10 cellular contexts compared by ENCODE assay signal in genomic region chr20:62496525-62497218, GRCh38. TPM values are rescaled to one million over a fixed set of nuclear protein-coding genes. Genes with fewer than 3 reads are reported as not detected.
A peak's percentile ranks its signal among the peaks of the same experiment; 100 is the strongest.
DNase-seq lines count a peak whose midpoint lies in the region; ATAC-seq, FAIRE-seq and TF ChIP-seq lines count a peak whose summit lies in the region.
"Had no signal": no experiment of that assay in that cellular context is flagged by ENCODE, and none has a peak within 500 bp of the region (broad histone marks: within the 10 kb centered on the region; RNA-seq: fewer than 3 reads in every experiment).

No MANE protein-coding gene starts in this region.

- H3K27ac ChIP-seq in IMR-90 (ENCODE audit: insufficient read depth, low read length), result no peak overlapping the region
- H3K27ac ChIP-seq in HepG2 (ENCODE audit: extremely low read length, insufficient read depth, low read length), result no peak overlapping the region

- H3K18ac ChIP-seq in IMR-90 (ENCODE audit: low read depth, low read length), result no peak overlapping the region

- peaks cover 16% of the 10 kb centered on the region for H3K36me3 Mint-ChIP-seq in Calu3 (ENCODE audit: insufficient read depth, unreplicated experiment)
- no peaks in the 10 kb centered on the region for H3K36me3 Mint-ChIP-seq in activated naive CD8-positive, alpha-beta T cell treated with anti-CD3 and anti-CD28 coated beads for 36 hours
- H3K36me3 Mint-ChIP-seq: IgD-negative memory B cell had no signal

- DNase-seq in Calu3 (peak; percentile 66), IMR-90 (no peak), HepG2 (ENCODE audit: low spot score) (no peak), islet precursor cell (no peak)
- peak; percentile 31 for DNase-seq in activated naive CD8-positive, alpha-beta T cell treated with anti-CD3 and anti-CD28 coated beads for 36 hours

- no peaks in the 10 kb centered on the region for H3K36me3 ChIP-seq in IMR-90 (ENCODE audit: control insufficient read depth, insufficient read depth, low read length)
- H3K36me3 ChIP-seq in HepG2 (replicated peaks in 1 of 2; ENCODE audit: control insufficient read depth in 1 of 2, insufficient read depth in 2 of 2, low read length in 2 of 2), result no peaks in the 10 kb centered on the region

- H3K27me3 ChIP-seq in IMR-90 (ENCODE audit: control insufficient read depth, insufficient read depth, low read length) (peaks cover 28% of the 10 kb centered on the region), HepG2 (ENCODE audit: control insufficient read depth in 1 of 2, insufficient read depth in 2 of 2, low read length in 2 of 2) (peaks cover 24 to 68% of the 10 kb centered on the region in 2 experiments)

- H2AK9ac ChIP-seq in IMR-90 (replicated peaks; ENCODE audit: low read depth, low read length, poor library complexity), result no peak overlapping the region

- H2BK20ac ChIP-seq in IMR-90 (ENCODE audit: low read depth, low read length), result no peak overlapping the region

- no peaks in the 10 kb centered on the region for H3K79me1 ChIP-seq in IMR-90 (ENCODE audit: low read depth in 1 of 2, low read length in 2 of 2)

- H3K9me1 ChIP-seq in IMR-90 (ENCODE audit: insufficient read depth, low read length), result 0 out of 2 replicates have a peak, but pooled peaks cover 8% of the 10 kb centered on the region

- BruUV-seq in Calu3 (replicated peaks; lab: Mats Ljungman, UMichigan) (no TSS peak), IMR-90 (replicated peaks; lab: Mats Ljungman, UMichigan) (no TSS peak), HepG2 (replicated peaks; lab: Mats Ljungman, UMichigan) (no TSS peak)

- no peak overlapping the region for H2BK5ac ChIP-seq in IMR-90 (ENCODE audit: low read depth, low read length, poor library complexity, severe bottlenecking)

- H3K56ac ChIP-seq in IMR-90 (ENCODE audit: extremely low read depth, insufficient read depth, low read length), result no peak overlapping the region

- no peaks in the 10 kb centered on the region for H3K9me3 ChIP-seq in IMR-90 (ENCODE audit: control insufficient read depth, insufficient read depth, low read length)
- no peaks in the 10 kb centered on the region for H3K9me3 ChIP-seq in HepG2 (ENCODE audit: low read length)

- H3K4me2 ChIP-seq in IMR-90 (ENCODE audit: low read depth, low read length) (no peak overlapping the region), HepG2 (ENCODE audit: low read depth, low read length) (no peak overlapping the region)

- TF ChIP-seq EP300 in HepG2 (IDR thresholded peaks at IDR 0.05; ENCODE audit: low read depth in 2 of 2, low read length in 2 of 2) (no peak), HepG2 (CRISPR knock-in tag; IDR thresholded peaks at IDR 0.05; ENCODE audit: borderline replicate concordance) (no peak)

- H3K4me1 ChIP-seq in IMR-90 (ENCODE audit: control insufficient read depth, insufficient read depth, low read length) (no peaks in the 10 kb centered on the region), HepG2 (ENCODE audit: insufficient read depth, low read length) (no peaks in the 10 kb centered on the region)

- 12% methylated on average over 12 of the region's 37 CpGs; no CpG with 5 or more reads in 1 of the 2 experiments for WGBS in IMR-90 (ENCODE audit: extremely low coverage in 2 of 2, insufficient read length in 1 of 2), 2 experiments
- WGBS in HepG2 (ENCODE audit: low lambda C conversion rate), result 12% methylated on average over 28 of the region's 37 CpGs

- no peak overlapping the region for H3K4ac ChIP-seq in IMR-90 (ENCODE audit: low read depth, low read length)

- in situ Hi-C loops in IMR-90 (cut with MboI; ENCODE audit: low sequenced_read_pairs), result no loop called here
- in situ Hi-C loops in HepG2 (cut with HindIII; ENCODE audit: extremely low pct_ligation_motif_present, low pct_unique_long_range_greater_than_20kb), result no loop called here

- FAIRE-seq in HepG2 (lab: Jason Lieb, UNC), result no peak

- TF ChIP-seq CTCF in Calu3 (IDR thresholded peaks at IDR 0.05; ENCODE audit: unreplicated experiment) (peak; percentile 99), IMR-90 (conservative IDR thresholded peaks at IDR 0.05; ENCODE audit: low read depth, low read length) (peak; percentile 39), HepG2 (CRISPR knock-in tag; IDR thresholded peaks at IDR 0.05) (peak; percentile 87)

- no peak overlapping the region for H3K4me3 ChIP-seq in IMR-90 (ENCODE audit: insufficient read depth, low read depth, low read length)
- no peak overlapping the region for H3K4me3 ChIP-seq in HepG2 (replicated peaks in 1 of 3; ENCODE audit: insufficient read depth in 1 of 3, low read depth in 2 of 3, low read length in 3 of 3)

- H4K91ac ChIP-seq in IMR-90 (ENCODE audit: insufficient read depth, low read depth, low read length), result no peak overlapping the region

- H2AFZ ChIP-seq in IMR-90 (replicated peaks; ENCODE audit: low read length, poor library complexity) (no peak overlapping the region), HepG2 (ENCODE audit: low read length) (no peak overlapping the region)

- TF ChIP-seq POLR2A in IMR-90 (IDR thresholded peaks at IDR 0.05; ENCODE audit: low read depth, low read length) (no peak), HepG2 (IDR thresholded peaks at IDR 0.05; ENCODE audit: insufficient read depth in 1 of 2, low read depth in 2 of 2, low read length in 2 of 2) (no peak)

- dilution Hi-C loops in IMR-90 (cut with HindIII; ENCODE audit: low sequenced_read_pairs, unreplicated experiment), result no loop called here

- ATAC-seq in IMR-90 (ENCODE audit: low read depth) (peak; percentile 35), HepG2 (peak; percentile 70), GM21390 (IDR thresholded peaks at IDR 0.05; ENCODE audit: unreplicated experiment) (no peak), HG02938 (IDR thresholded peaks at IDR 0.05; ENCODE audit: unreplicated experiment) (no peak), GM19455 (IDR thresholded peaks at IDR 0.05; ENCODE audit: unreplicated experiment) (no peak)

- H3K4me3 Mint-ChIP-seq in Calu3 (ENCODE audit: low read depth, unreplicated experiment), result no peak overlapping the region
- no peak overlapping the region for H3K4me3 Mint-ChIP-seq in activated naive CD8-positive, alpha-beta T cell treated with anti-CD3 and anti-CD28 coated beads for 36 hours
- H3K4me3 Mint-ChIP-seq: IgD-negative memory B cell had no signal

- no peak overlapping the region for H2AK5ac ChIP-seq in IMR-90 (ENCODE audit: low read depth, low read length)

- no peak overlapping the region for H4K5ac ChIP-seq in IMR-90 (ENCODE audit: low read depth, low read length)

- H3K4me1 Mint-ChIP-seq in Calu3 (ENCODE audit: low read depth, unreplicated experiment), result peaks cover 17% of the 10 kb centered on the region
- H3K4me1 Mint-ChIP-seq in activated naive CD8-positive, alpha-beta T cell treated with anti-CD3 and anti-CD28 coated beads for 36 hours, result peaks cover 16% of the 10 kb centered on the region

- peaks cover 4% of the 10 kb centered on the region for H3K9me3 Mint-ChIP-seq in Calu3 (ENCODE audit: low read depth, unreplicated experiment)
- no peaks in the 10 kb centered on the region for H3K9me3 Mint-ChIP-seq in activated naive CD8-positive, alpha-beta T cell treated with anti-CD3 and anti-CD28 coated beads for 36 hours
- H3K9me3 Mint-ChIP-seq: IgD-negative memory B cell had no signal

- H3K9ac ChIP-seq in IMR-90 (ENCODE audit: low read depth, low read length) (no peak overlapping the region), HepG2 (ENCODE audit: insufficient read depth, low read depth, low read length) (no peak overlapping the region)

- peaks cover 43% of the 10 kb centered on the region for H3K27me3 Mint-ChIP-seq in Calu3 (ENCODE audit: unreplicated experiment)
- peaks cover 12% of the 10 kb centered on the region for H3K27me3 Mint-ChIP-seq in activated naive CD8-positive, alpha-beta T cell treated with anti-CD3 and anti-CD28 coated beads for 36 hours

- H4K20me1 ChIP-seq in IMR-90 (ENCODE audit: insufficient read depth, low read length) (peaks cover 4% of the 10 kb centered on the region; the same call in 1 of the 2 replicates), HepG2 (ENCODE audit: insufficient read depth, low read length) (no peaks in the 10 kb centered on the region; the same call in 1 of the 2 replicates)

- CTCF ChIA-PET in Calu3 (lab: Charles Lee), result no interaction called here
- CTCF ChIA-PET in IMR-90 (lab: Yijun Ruan, JAX), result no interaction called here
- CTCF ChIA-PET in HepG2 (lab: Yijun Ruan, JAX; ENCODE audit: low intra/inter-chr PET ratio, low total read pairs), result interaction anchor here (1.3 kb wide), 1 partner anchor 196 kb away, joined by 4 read pairs; no protein-coding TSS in a partner anchor

- TF ChIP-seq RAD21 in IMR-90 (IDR thresholded peaks at IDR 0.05; ENCODE audit: low read length) (no peak), HepG2 (CRISPR knock-in tag; IDR thresholded peaks at IDR 0.05) (peak; percentile 45; the same call in 1 of the 2 replicates)

- POLR2A ChIA-PET in IMR-90 (lab: Charles Lee; ENCODE audit: unreplicated experiment), result no interaction called here
- POLR2A ChIA-PET in HepG2 (lab: Yijun Ruan, JAX), result no interaction called here

- H2BK15ac ChIP-seq in IMR-90 (ENCODE audit: low read depth, low read length), result no peak overlapping the region

- H3K79me2 ChIP-seq in HepG2 (ENCODE audit: insufficient read depth, low read length), result no peaks in the 10 kb centered on the region

- H2BK120ac ChIP-seq in IMR-90 (ENCODE audit: low read depth, low read length), result no peak overlapping the region

- no peak overlapping the region for H4K8ac ChIP-seq in IMR-90 (ENCODE audit: low read depth in 2 of 2, low read length in 2 of 2)

- no peak overlapping the region for H3K27ac Mint-ChIP-seq in Calu3 (ENCODE audit: unreplicated experiment)
- H3K27ac Mint-ChIP-seq in activated naive CD8-positive, alpha-beta T cell treated with anti-CD3 and anti-CD28 coated beads for 36 hours, result no peak overlapping the region

- H3K23ac ChIP-seq in IMR-90 (ENCODE audit: low read depth, low read length), result no peak overlapping the region

- intact Hi-C loops in Calu3 (cut with micrococcal nuclease; ENCODE audit: unreplicated experiment) (loop anchor here (2.0 kb wide), 1 partner anchor 70 kb away; the partner anchor contains the start of gene RBBP8NL), IMR-90 (cut with micrococcal nuclease) (loop anchor here (1.0 to 10.0 kb wide), 2 partner anchors 86 to 192 kb away; partner anchors contain the start of gene ADRM1), HepG2 (cut with micrococcal nuclease; ENCODE audit: unreplicated experiment) (no loop called here)

- no peak overlapping the region for H3K14ac ChIP-seq in IMR-90 (replicated peaks; ENCODE audit: low read depth, low read length)

RNA-seq across cellular contexts. Expression of gene GATA5, which starts 20.9 kb away (rescaled TPM):
- total RNA-seq in Calu3 (2022), result not detected in 2 replicates
- not detected in 2 replicates for total RNA-seq in IMR-90 (2012; rRNA removed)
- not detected in 2 replicates for polyA plus RNA-seq in IMR-90 (2012; rRNA removed)
- polyA plus RNA-seq in IMR-90 (2012; cell fraction: cytosol; rRNA removed), result not detected in 2 replicates
- polyA plus RNA-seq in IMR-90 (2012; cell fraction: nucleus; rRNA removed; ENCODE audit: low replicate concordance), result not detected in 2 replicates
- total RNA-seq in activated naive CD8-positive, alpha-beta T cell treated with anti-CD3 and anti-CD28 coated beads for 36 hours, result not detected
- total RNA-seq in HepG2 (2016; rRNA removed; fragmentation: Illumina TruSeq; extraction: Trizol), result 0.20 and 0.39 TPM in 2 replicates
- total RNA-seq in HepG2 (2016; cell fraction: cytosol; rRNA removed; fragmentation: Illumina TruSeq; extraction: Trizol; ENCODE audit: low read depth), result 0.09 and 0.10 TPM in 2 replicates
- total RNA-seq in HepG2 (2016; cell fraction: insoluble cytoplasmic fraction; rRNA removed; fragmentation: Illumina TruSeq; extraction: Trizol), result 0.10 and 0.32 TPM in 2 replicates
- 0.31 and 0.65 TPM in 2 replicates for total RNA-seq in HepG2 (2016; cell fraction: membrane; rRNA removed; fragmentation: Illumina TruSeq; extraction: Trizol)
- 0.19 and 0.22 TPM in 2 replicates for total RNA-seq in HepG2 (2016; cell fraction: nucleus; rRNA removed; fragmentation: Illumina TruSeq; extraction: Trizol)
- 0.12 and 0.18 TPM in 2 replicates for polyA plus RNA-seq in HepG2 (2011; rRNA removed)
- polyA plus RNA-seq in HepG2 (2011; cell fraction: cytosol; rRNA removed), result 0.10 and 0.19 TPM in 2 replicates
- polyA plus RNA-seq in HepG2 (2011; cell fraction: nucleus; rRNA removed), result 0.09 and 0.27 TPM in 2 replicates
- 0.05 and 0.16 TPM in 2 replicates for polyA plus RNA-seq in HepG2 (2012)
- 0.26 and 0.33 TPM in 2 replicates for polyA plus RNA-seq in HepG2 (2016; cell fraction: cytosol; fragmentation: Illumina TruSeq; extraction: Trizol; ENCODE audit: low read depth)
- polyA plus RNA-seq in HepG2 (2016; cell fraction: insoluble cytoplasmic fraction; fragmentation: Illumina TruSeq; extraction: Trizol; ENCODE audit: low read depth), result 0.29 and 0.56 TPM in 2 replicates
- 0.41 and 0.42 TPM in 2 replicates for polyA plus RNA-seq in HepG2 (2016; cell fraction: membrane; fragmentation: Illumina TruSeq; extraction: Trizol; ENCODE audit: low read depth)
- polyA plus RNA-seq in HepG2 (2016; cell fraction: nucleus; fragmentation: Illumina TruSeq; extraction: Trizol; ENCODE audit: insufficient read depth, low read depth), result 0.41 and 0.80 TPM in 2 replicates
- 0.18 TPM in 1 of 2 replicates, not detected in the other for polyA minus RNA-seq in HepG2 (2011; rRNA and poly(A)+ RNA removed; ENCODE audit: low replicate concordance)
- not detected in 2 replicates for polyA minus RNA-seq in HepG2 (2011; cell fraction: cytosol; rRNA and poly(A)+ RNA removed)
- polyA minus RNA-seq in HepG2 (2011; cell fraction: nucleus; rRNA and poly(A)+ RNA removed), result not detected in 2 replicates
- total RNA-seq: dermis microvascular lymphatic vessel endothelial cell had no signal
- polyA plus RNA-seq: IgD-negative memory B cell had no signal

Comparison
In these comparisons a context has a peak if more than half of its experiments do, and no peak if none do; other contexts are left out.
1. DNase-seq: peak in Calu3 (single experiment) and activated naive CD8-positive, alpha-beta T cell treated with anti-CD3 and anti-CD28 coated beads for 36 hours (single experiment); none in IMR-90 (single experiment), HepG2 (single experiment) and islet precursor cell (single experiment).
2. CTCF ChIP-seq: peak in every context shown above with its lines; median percentile 99 in Calu3; 87 in HepG2; 39 in IMR-90.
3. ATAC-seq: peak in IMR-90 (single experiment) and HepG2 (single experiment); none in GM21390 (single experiment), HG02938 (single experiment) and GM19455 (single experiment).